In the genomic region with DNA sequence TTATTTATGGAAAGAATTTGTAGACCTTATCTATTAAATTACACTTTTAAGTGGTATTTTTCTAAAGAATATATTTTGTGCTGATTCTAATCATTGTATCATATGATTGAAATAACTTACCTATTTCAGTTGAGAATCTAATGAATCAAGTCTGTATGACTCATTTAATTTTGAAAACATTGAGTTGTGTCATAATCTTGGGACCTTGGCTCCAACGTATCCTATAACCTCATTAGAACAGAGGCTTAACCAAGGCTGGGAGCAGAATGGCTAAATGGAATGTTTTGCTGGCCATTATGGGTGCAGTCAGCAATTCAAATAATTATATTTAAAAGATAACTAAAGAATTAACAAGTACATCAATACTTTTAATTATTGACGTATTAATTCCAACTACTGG, we compare ENCODE assay signal across 32 cellular contexts. TPM values are rescaled to one million over a fixed set of nuclear protein-coding genes. Genes with fewer than 3 reads are reported as not detected.
"Had no signal": no experiment of that assay in that cellular context is flagged by ENCODE, and none has a peak within 500 bp of the region (broad histone marks: within the 10 kb centered on the region; RNA-seq: fewer than 3 reads in every experiment).

No MANE protein-coding gene starts in this region.

- H3K9me3 Mint-ChIP-seq: activated naive CD4-positive, alpha-beta T cell treated with anti-CD3 and anti-CD28 coated beads for 36 hours; activated naive CD8-positive, alpha-beta T cell treated with anti-CD3 and anti-CD28 coated beads, Interleukin-2, amount 10 ng/mL, durations not matched to agents 7 days and 5 days; activated T-helper 1 cell treated with anti-CD3 and anti-CD28 coated beads, Interleukin-12 subunit alpha, Interleukin-12 subunit beta, Interleukin-2, Interleukin-4 antibody, amounts not matched to agents 30 ng/mL and 10 ng/mL and 1 ng/mL, durations not matched to agents 14 hours and 24 hours and 36 hours; dendritic cell treated with granulocyte-macrophage colony-stimulating factor and Interleukin-4, amounts not matched to agents 40 ng/mL and 50 ng/mL, for 4 days had no signal

- H3K27ac Mint-ChIP-seq: activated naive CD4-positive, alpha-beta T cell treated with anti-CD3 and anti-CD28 coated beads for 36 hours; activated naive CD8-positive, alpha-beta T cell treated with anti-CD3 and anti-CD28 coated beads, Interleukin-2, amount 10 ng/mL, durations not matched to agents 7 days and 5 days; activated T-helper 1 cell treated with anti-CD3 and anti-CD28 coated beads, Interleukin-12 subunit alpha, Interleukin-12 subunit beta, Interleukin-2, Interleukin-4 antibody, amounts not matched to agents 30 ng/mL and 10 ng/mL and 1 ng/mL, durations not matched to agents 14 hours and 24 hours and 36 hours; dendritic cell treated with granulocyte-macrophage colony-stimulating factor and Interleukin-4, amounts not matched to agents 40 ng/mL and 50 ng/mL, for 4 days; mesothelial cell of epicardium; naive thymus-derived CD4-positive, alpha-beta T cell; T-helper 17 cell had no signal

- H3K36me3 Mint-ChIP-seq: activated naive CD8-positive, alpha-beta T cell treated with anti-CD3 and anti-CD28 coated beads, Interleukin-2, amount 10 ng/mL, durations not matched to agents 7 days and 5 days; naive thymus-derived CD4-positive, alpha-beta T cell had no signal

- H3K9me3 ChIP-seq: esophagus squamous epithelium, gastroesophageal sphincter, pancreas, psoas muscle, suprapubic skin had no signal

- H3K4me1 ChIP-seq: esophagus squamous epithelium, gastroesophageal sphincter, pancreas, psoas muscle, suprapubic skin, tibial nerve had no signal

- H3K4me3 Mint-ChIP-seq: activated naive CD4-positive, alpha-beta T cell treated with anti-CD3 and anti-CD28 coated beads for 36 hours; activated naive CD8-positive, alpha-beta T cell treated with anti-CD3 and anti-CD28 coated beads, Interleukin-2, amount 10 ng/mL, durations not matched to agents 7 days and 5 days; activated T-helper 1 cell treated with anti-CD3 and anti-CD28 coated beads, Interleukin-12 subunit alpha, Interleukin-12 subunit beta, Interleukin-2, Interleukin-4 antibody, amounts not matched to agents 30 ng/mL and 10 ng/mL and 1 ng/mL, durations not matched to agents 14 hours and 24 hours and 36 hours; dendritic cell treated with granulocyte-macrophage colony-stimulating factor and Interleukin-4, amounts not matched to agents 40 ng/mL and 50 ng/mL, for 4 days; mesothelial cell of epicardium; naive thymus-derived CD4-positive, alpha-beta T cell; T-helper 17 cell had no signal

- H3K4me1 Mint-ChIP-seq: activated naive CD8-positive, alpha-beta T cell treated with anti-CD3 and anti-CD28 coated beads, Interleukin-2, amount 10 ng/mL, durations not matched to agents 7 days and 5 days; naive thymus-derived CD4-positive, alpha-beta T cell; T-helper 17 cell had no signal

- H3K27ac ChIP-seq: brain microvascular endothelial cell, epithelial cell of prostate, esophagus squamous epithelium, gastroesophageal sphincter, pancreas, psoas muscle, suprapubic skin, tibial nerve, WERI-Rb-1 had no signal

- H3K4me3 ChIP-seq: esophagus squamous epithelium, gastroesophageal sphincter, pancreas, psoas muscle, suprapubic skin, tibial nerve had no signal

- H3K27me3 Mint-ChIP-seq: activated naive CD8-positive, alpha-beta T cell treated with anti-CD3 and anti-CD28 coated beads, Interleukin-2, amount 10 ng/mL, durations not matched to agents 7 days and 5 days; dendritic cell treated with granulocyte-macrophage colony-stimulating factor and Interleukin-4, amounts not matched to agents 40 ng/mL and 50 ng/mL, for 4 days; naive thymus-derived CD4-positive, alpha-beta T cell; T-helper 17 cell had no signal

- H3K27me3 ChIP-seq: brain microvascular endothelial cell, esophagus squamous epithelium, gastroesophageal sphincter, pancreas, suprapubic skin, tibial nerve had no signal

- ATAC-seq: activated CD4-positive, CD25-positive, alpha-beta regulatory T cell treated with anti-CD3 and anti-CD28 coated beads, Interleukin-2, amount 50 U/mL, for 24 hours; gastroesophageal sphincter; left colon; naive thymus-derived CD4-positive, alpha-beta T cell; pancreas; psoas muscle; T-helper 17 cell had no signal

- H3K36me3 ChIP-seq: brain microvascular endothelial cell, esophagus squamous epithelium, gastroesophageal sphincter, pancreas, suprapubic skin, tibial nerve, WERI-Rb-1 had no signal

- DNase-seq: activated CD4-positive, alpha-beta T cell treated with anti-CD3 and anti-CD28 coated beads for 48 hours; activated CD4-positive, alpha-beta T cell treated with anti-CD3 and anti-CD28 coated beads, Interleukin-2, amount 50 U/mL, for 48 hours; activated CD8-positive, alpha-beta memory T cell treated with anti-CD3 and anti-CD28 coated beads, Interleukin-2, amount 50 U/mL, for 4 hours; activated effector memory CD4-positive, alpha-beta T cell treated with anti-CD3 and anti-CD28 coated beads, Interleukin-2, amount 50 U/mL, for 16 hours; activated naive CD4-positive, alpha-beta T cell treated with anti-CD3 and anti-CD28 coated beads for 36 hours; activated naive CD8-positive, alpha-beta T cell treated with anti-CD3 and anti-CD28 coated beads, Interleukin-2, amount 10 ng/mL, durations not matched to agents 7 days and 5 days; activated T-cell treated with anti-CD3 and anti-CD28 coated beads, Interleukin-2, amount 50 U/mL, for 1 hour; amniotic stem cell; brain microvascular endothelial cell; central memory CD4-positive, alpha-beta T cell; esophagus squamous epithelium; hippocampal formation; kidney; left colon; naive thymus-derived CD4-positive, alpha-beta T cell; pancreas; psoas muscle; stimulated activated CD4-positive, alpha-beta T cell treated with anti-CD3 and anti-CD28 coated beads, Interleukin-15, amount 100 ng/mL, for 24 hours; stimulated activated CD4-positive, alpha-beta T cell treated with anti-CD3 and anti-CD28 coated beads, Interleukin-2, amount 100 ng/mL, for 24 hours; stimulated activated naive CD4-positive, alpha-beta T cell; T-helper 17 cell; T1000; WERI-Rb-1 had no signal

RNA-seq across cellular contexts. Expression of gene GULP1, which starts 19.6 kb away (rescaled TPM):
- total RNA-seq: activated CD8-positive, alpha-beta memory T cell treated with anti-CD3 and anti-CD28 coated beads for 36 hours; activated naive CD4-positive, alpha-beta T cell treated with anti-CD3 and anti-CD28 coated beads for 36 hours; activated naive CD8-positive, alpha-beta T cell treated with anti-CD3 and anti-CD28 coated beads, Interleukin-2, amount 10 ng/mL, durations not matched to agents 7 days and 5 days; activated T-helper 1 cell treated with anti-CD3 and anti-CD28 coated beads, Interleukin-12 subunit alpha, Interleukin-12 subunit beta, Interleukin-2, Interleukin-4 antibody, amounts not matched to agents 30 ng/mL and 10 ng/mL and 1 ng/mL, durations not matched to agents 14 hours and 24 hours and 36 hours; naive thymus-derived CD4-positive, alpha-beta T cell; T-helper 17 cell had no signal
- polyA plus RNA-seq: naive thymus-derived CD4-positive, alpha-beta T cell had no signal
